1 cellular context compared by ENCODE assay signal in genomic region chr2:119431976-119432881, GRCh38.
TF ChIP-seq lines count a peak whose summit lies in the region.

No MANE protein-coding gene starts in this region.

TF ChIP-seq in H1, 55 proteins besides CTCF, POLR2A, EP300 and RAD21:
- TF ChIP-seq TAF1 (IDR thresholded peaks at IDR 0.05; ENCODE audit: low read depth, low read length) (0 out of 2 replicates have a peak, but pooled peaks have one; percentile 0), JUN (IDR thresholded peaks at IDR 0.05; ENCODE audit: low read depth, low read length) (no peak), KDM1A (IDR thresholded peaks at IDR 0.05; ENCODE audit: borderline replicate concordance, low read length) (peak; percentile 93; the same call in 1 of the 2 replicates), NANOG (IDR thresholded peaks at IDR 0.05; ENCODE audit: insufficient read depth, low read depth, low read length, poor library complexity, severe bottlenecking) (no peak), KDM4A (IDR thresholded peaks at IDR 0.05; ENCODE audit: low read depth, low read length, severe bottlenecking) (peak; percentile 24), CHD2 (IDR thresholded peaks at IDR 0.05; ENCODE audit: low read length) (no peak), ASH2L (IDR thresholded peaks at IDR 0.05; ENCODE audit: low read length) (peak; percentile 45), PHF8 (conservative IDR thresholded peaks at IDR 0.05; ENCODE audit: low read depth, low read length) (no peak; the same call in 1 of the 2 replicates), CHD1 (IDR thresholded peaks at IDR 0.05; ENCODE audit: low read depth, low read length) (no peak), HDAC2 (IDR thresholded peaks at IDR 0.05; ENCODE audit: borderline replicate concordance in 1 of 2, low read depth in 2 of 2, low read length in 2 of 2) (peak in 1 of 2 experiments; percentile 51; a peak in 1 of 4 replicates), RBBP5 (IDR thresholded peaks at IDR 0.05; ENCODE audit: borderline replicate concordance, low read depth, low read length) (peak; percentile 22; the same call in 1 of the 2 replicates)
